ENCODE assay signal across 22 cellular contexts in the genomic region with DNA sequence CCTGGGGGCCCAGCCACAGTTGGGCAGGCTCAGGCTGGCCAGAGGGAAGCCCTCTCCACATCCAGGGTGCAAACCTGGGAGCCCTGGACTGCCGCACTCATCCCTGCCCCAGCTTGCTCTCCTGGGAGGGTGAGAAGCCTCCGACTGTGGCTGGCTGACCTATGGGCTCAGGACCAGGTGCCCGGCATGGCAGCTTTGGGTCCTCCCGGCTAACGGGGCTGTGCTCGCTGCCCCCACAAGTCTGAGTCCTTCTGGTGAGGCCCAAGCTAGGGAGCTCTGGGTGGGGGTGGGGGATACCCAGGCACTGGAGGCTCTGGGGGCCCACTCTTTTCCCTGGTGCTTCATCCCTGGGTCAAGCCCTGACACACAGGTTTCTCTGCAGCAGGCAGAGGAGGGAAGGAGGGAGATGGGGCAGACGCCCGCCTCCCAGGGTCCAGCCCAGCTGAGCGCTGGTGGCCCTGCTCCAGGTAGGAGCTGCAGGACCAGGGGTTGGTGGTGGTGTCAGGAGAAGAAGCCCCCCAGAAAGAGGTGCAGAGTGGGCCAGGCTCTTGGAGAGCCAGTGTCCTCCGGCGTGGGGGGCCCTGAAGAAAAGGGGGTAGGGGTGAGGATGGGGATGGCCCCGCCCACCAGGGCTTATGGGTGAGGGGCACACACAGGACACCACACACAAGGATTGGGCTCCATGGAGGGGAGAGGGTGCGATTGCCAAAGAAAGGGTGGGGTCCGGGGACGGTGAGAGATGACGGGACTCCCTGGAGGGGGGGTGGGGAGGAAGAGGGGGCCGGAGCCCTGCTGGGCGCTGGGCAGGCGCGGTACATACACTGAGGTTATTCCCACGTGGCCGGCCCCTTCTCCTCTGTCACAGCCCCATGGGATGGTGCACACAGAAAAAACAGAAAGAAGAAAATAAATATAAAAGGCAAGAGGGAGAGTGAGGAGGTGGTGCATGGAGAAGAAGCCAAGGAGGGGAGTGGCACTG. TPM values are rescaled to one million over a fixed set of nuclear protein-coding genes. Genes with fewer than 3 reads are reported as not detected.
A peak's percentile ranks its signal among the peaks of the same experiment; 100 is the strongest.
DNase-seq lines count a peak whose midpoint lies in the region; ATAC-seq and TF ChIP-seq lines count a peak whose summit lies in the region.
"Had no signal": no experiment of that assay in that cellular context is flagged by ENCODE, and none has a peak within 500 bp of the region (broad histone marks: within the 10 kb centered on the region; RNA-seq: fewer than 3 reads in every experiment).

No MANE protein-coding gene starts in this region.

- peaks cover 2% of the 10 kb centered on the region; the same call in 1 of the 2 replicates for H3K36me3 ChIP-seq in IMR-90 (ENCODE audit: control insufficient read depth, insufficient read depth, low read length)
- H3K36me3 ChIP-seq: brain microvascular endothelial cell had no signal

- no peaks in the 10 kb centered on the region for H4K20me1 ChIP-seq in IMR-90 (ENCODE audit: insufficient read depth, low read length)

- intact Hi-C loops in IMR-90 (cut with micrococcal nuclease): loop anchor here (5.0 kb wide), 1 partner anchor 48 kb away; no protein-coding TSS in a partner anchor

- H3K18ac ChIP-seq in IMR-90 (ENCODE audit: low read depth, low read length): no peak overlapping the region

- no peak for TF ChIP-seq POLR2A in IMR-90 (IDR thresholded peaks at IDR 0.05; ENCODE audit: low read depth, low read length)

- no peak overlapping the region for H3K4me3 ChIP-seq in IMR-90 (ENCODE audit: insufficient read depth, low read depth, low read length)

- no peak overlapping the region for H3K4ac ChIP-seq in IMR-90 (ENCODE audit: low read depth, low read length)

- WGBS in IMR-90 (ENCODE audit: extremely low coverage in 2 of 2, insufficient read length in 1 of 2), 2 experiments: 60% methylated on average over 4 of the region's 22 CpGs; no CpG with 5 or more reads in 1 of the 2 experiments

- in situ Hi-C loops in IMR-90 (cut with MboI; ENCODE audit: low sequenced_read_pairs): no loop called here

- dilution Hi-C loops in IMR-90 (cut with HindIII; ENCODE audit: low sequenced_read_pairs, unreplicated experiment): no loop called here

- H3K23ac ChIP-seq in IMR-90 (ENCODE audit: low read depth, low read length): no peak overlapping the region

- H2AFZ ChIP-seq in IMR-90 (replicated peaks; ENCODE audit: low read length, poor library complexity): peak overlapping the region; percentile 61

- H3K27me3 ChIP-seq in IMR-90 (ENCODE audit: control insufficient read depth, insufficient read depth, low read length): no peaks in the 10 kb centered on the region
- H3K27me3 ChIP-seq: brain microvascular endothelial cell had no signal

- H2BK5ac ChIP-seq in IMR-90 (ENCODE audit: low read depth, low read length, poor library complexity, severe bottlenecking): no peak overlapping the region

- no peak overlapping the region for H3K56ac ChIP-seq in IMR-90 (ENCODE audit: extremely low read depth, insufficient read depth, low read length)

- no peaks in the 10 kb centered on the region for H3K9me3 ChIP-seq in IMR-90 (ENCODE audit: control insufficient read depth, insufficient read depth, low read length)

- no peak overlapping the region for H3K4me2 ChIP-seq in IMR-90 (ENCODE audit: low read depth, low read length)

- no peaks in the 10 kb centered on the region for H3K36me3 Mint-ChIP-seq in activated T-cell treated with anti-CD3 and anti-CD28 coated beads, Interleukin-2, amount 50 U/mL, for 4 hours (ENCODE audit: insufficient read depth)
- no peaks in the 10 kb centered on the region for H3K36me3 Mint-ChIP-seq in activated T-cell treated with anti-CD3 and anti-CD28 coated beads, Interleukin-2, amount 50 U/mL, for 72 hours (ENCODE audit: insufficient read depth in 2 of 2)
- peaks cover 3% of the 10 kb centered on the region for H3K36me3 Mint-ChIP-seq in central memory CD8-positive, alpha-beta T cell (ENCODE audit: insufficient read depth)
- H3K36me3 Mint-ChIP-seq in stimulated activated effector memory CD8-positive, alpha-beta T cell treated with anti-CD3 and anti-CD28 coated beads, Interleukin-12 subunit alpha, Interleukin-12 subunit beta, amount 100 ng/mL, for 72 hours: no peaks in the 10 kb centered on the region
- H3K36me3 Mint-ChIP-seq: activated naive CD4-positive, alpha-beta T cell treated with anti-CD3 and anti-CD28 coated beads, Interleukin-2, amount 50 U/mL, for 24 hours had no signal

- H3K9ac ChIP-seq in IMR-90 (ENCODE audit: low read depth, low read length): no peak overlapping the region

- H3K27ac ChIP-seq in IMR-90 (ENCODE audit: insufficient read depth, low read length): no peak overlapping the region
- H3K27ac ChIP-seq: brain microvascular endothelial cell had no signal

- no peak overlapping the region for H4K8ac ChIP-seq in IMR-90 (ENCODE audit: low read depth in 2 of 2, low read length in 2 of 2)

- no peak overlapping the region for H3K27ac Mint-ChIP-seq in activated T-cell treated with anti-CD3 and anti-CD28 coated beads, Interleukin-2, amount 50 U/mL, for 72 hours
- no peak overlapping the region for H3K27ac Mint-ChIP-seq in central memory CD8-positive, alpha-beta T cell (ENCODE audit: low read depth)
- no peak overlapping the region for H3K27ac Mint-ChIP-seq in stimulated activated effector memory CD8-positive, alpha-beta T cell treated with anti-CD3 and anti-CD28 coated beads, Interleukin-12 subunit alpha, Interleukin-12 subunit beta, amount 100 ng/mL, for 72 hours

- TF ChIP-seq RAD21 in IMR-90 (IDR thresholded peaks at IDR 0.05; ENCODE audit: low read length): no peak

- H4K5ac ChIP-seq in IMR-90 (ENCODE audit: low read depth, low read length): no peak overlapping the region

- no peak overlapping the region for H2BK15ac ChIP-seq in IMR-90 (ENCODE audit: low read depth, low read length)

- no peaks in the 10 kb centered on the region for H3K79me1 ChIP-seq in IMR-90 (ENCODE audit: low read depth in 1 of 2, low read length in 2 of 2)

- no peak overlapping the region for H4K91ac ChIP-seq in IMR-90 (ENCODE audit: insufficient read depth, low read depth, low read length)

- H3K9me3 Mint-ChIP-seq in activated T-cell treated with anti-CD3 and anti-CD28 coated beads, Interleukin-2, amount 50 U/mL, for 4 hours: no peaks in the 10 kb centered on the region
- no peaks in the 10 kb centered on the region for H3K9me3 Mint-ChIP-seq in activated T-cell treated with anti-CD3 and anti-CD28 coated beads, Interleukin-2, amount 50 U/mL, for 72 hours
- H3K9me3 Mint-ChIP-seq in central memory CD8-positive, alpha-beta T cell: no peaks in the 10 kb centered on the region
- no peaks in the 10 kb centered on the region for H3K9me3 Mint-ChIP-seq in stimulated activated effector memory CD8-positive, alpha-beta T cell treated with anti-CD3 and anti-CD28 coated beads, Interleukin-12 subunit alpha, Interleukin-12 subunit beta, amount 100 ng/mL, for 72 hours
- H3K9me3 Mint-ChIP-seq: activated naive CD4-positive, alpha-beta T cell treated with anti-CD3 and anti-CD28 coated beads, Interleukin-2, amount 50 U/mL, for 24 hours; CD4-positive, alpha-beta memory T cell had no signal

- CTCF ChIA-PET in IMR-90 (lab: Yijun Ruan, JAX): no interaction called here

- no peaks in the 10 kb centered on the region for H3K9me1 ChIP-seq in IMR-90 (ENCODE audit: insufficient read depth, low read length)

- H2AK9ac ChIP-seq in IMR-90 (replicated peaks; ENCODE audit: low read depth, low read length, poor library complexity): no peak overlapping the region

- no peak overlapping the region for H2BK20ac ChIP-seq in IMR-90 (ENCODE audit: low read depth, low read length)

- no peak for DNase-seq in activated T-cell treated with anti-CD3 and anti-CD28 coated beads, Interleukin-2, amount 50 U/mL, for 4 hours
- no peak for DNase-seq in activated T-cell treated with anti-CD3 and anti-CD28 coated beads, Interleukin-2, amount 50 U/mL, for 72 hours
- DNase-seq in IMR-90: no peak
- DNase-seq in central memory CD8-positive, alpha-beta T cell (ENCODE audit: low spot score in 2 of 2): no peak
- DNase-seq in stimulated activated effector memory CD8-positive, alpha-beta T cell treated with anti-CD3 and anti-CD28 coated beads, Interleukin-12 subunit alpha, Interleukin-12 subunit beta, amount 100 ng/mL, for 72 hours (ENCODE audit: low spot score in 2 of 2): no peak
- no peak for DNase-seq in NCI-H1436 treated with DMSO at 0.1 percent for 48 hours (lab: John Stamatoyannopoulos, UW)
- DNase-seq in activated effector memory CD4-positive, alpha-beta T cell treated with Interleukin-2 at 50 U/mL for 16 hours: no peak
- DNase-seq: activated CD8-positive, alpha-beta memory T cell treated with anti-CD3 and anti-CD28 coated beads, Interleukin-2, amount 50 U/mL, for 48 hours; brain microvascular endothelial cell; CD4-positive, alpha-beta memory T cell; cortex of kidney; DMS79 treated with DMSO at 0.1 percent for 48 hours; erythroblast; KBM-7; NCI-H1092; NCI-H510A treated with DMSO at 0.1 percent for 48 hours; OCI-M1; stimulated activated naive CD4-positive, alpha-beta T cell treated with Interleukin-2 at 50 U/mL for 16 hours; trophoblast cell had no signal

- peaks cover 6% of the 10 kb centered on the region for H3K4me1 ChIP-seq in IMR-90 (ENCODE audit: control insufficient read depth, insufficient read depth, low read length)

- peaks cover 25% of the 10 kb centered on the region for H3K4me1 Mint-ChIP-seq in activated T-cell treated with anti-CD3 and anti-CD28 coated beads, Interleukin-2, amount 50 U/mL, for 4 hours (ENCODE audit: low read depth)
- H3K4me1 Mint-ChIP-seq in activated T-cell treated with anti-CD3 and anti-CD28 coated beads, Interleukin-2, amount 50 U/mL, for 72 hours (ENCODE audit: low read depth): peaks cover 38% of the 10 kb centered on the region
- peaks cover 20% of the 10 kb centered on the region for H3K4me1 Mint-ChIP-seq in central memory CD8-positive, alpha-beta T cell
- peaks cover 17% of the 10 kb centered on the region for H3K4me1 Mint-ChIP-seq in stimulated activated effector memory CD8-positive, alpha-beta T cell treated with anti-CD3 and anti-CD28 coated beads, Interleukin-12 subunit alpha, Interleukin-12 subunit beta, amount 100 ng/mL, for 72 hours

- ATAC-seq in activated T-cell treated with anti-CD3 and anti-CD28 coated beads, Interleukin-2, amount 50 U/mL, for 4 hours: no peak
- ATAC-seq in activated T-cell treated with anti-CD3 and anti-CD28 coated beads, Interleukin-2, amount 50 U/mL, for 72 hours (replicated peaks in 1 of 2): no peak
- ATAC-seq in IMR-90 (ENCODE audit: low read depth) (no peak), GM18868 (IDR thresholded peaks at IDR 0.05; ENCODE audit: unreplicated experiment) (no peak)
- no peak for ATAC-seq in central memory CD8-positive, alpha-beta T cell (replicated peaks; ENCODE audit: extremely low read depth, poor library complexity, severe bottlenecking)
- ATAC-seq in stimulated activated effector memory CD8-positive, alpha-beta T cell treated with anti-CD3 and anti-CD28 coated beads, Interleukin-12 subunit alpha, Interleukin-12 subunit beta, amount 100 ng/mL, for 72 hours: no peak
- ATAC-seq: activated CD4-positive, CD25-positive, alpha-beta regulatory T cell treated with anti-CD3 and anti-CD28 coated beads, Interleukin-2, amount 50 U/mL, for 24 hours had no signal

- H3K14ac ChIP-seq in IMR-90 (replicated peaks; ENCODE audit: low read depth, low read length): no peak overlapping the region

- TF ChIP-seq CTCF in IMR-90 (conservative IDR thresholded peaks at IDR 0.05; ENCODE audit: low read depth, low read length): no peak

- H3K4me3 Mint-ChIP-seq in activated T-cell treated with anti-CD3 and anti-CD28 coated beads, Interleukin-2, amount 50 U/mL, for 4 hours: peak overlapping the region; percentile 13
- H3K4me3 Mint-ChIP-seq in activated T-cell treated with anti-CD3 and anti-CD28 coated beads, Interleukin-2, amount 50 U/mL, for 72 hours: no peak overlapping the region
- H3K4me3 Mint-ChIP-seq in central memory CD8-positive, alpha-beta T cell: peak overlapping the region; percentile 88
- peak overlapping the region; percentile 56 for H3K4me3 Mint-ChIP-seq in stimulated activated effector memory CD8-positive, alpha-beta T cell treated with anti-CD3 and anti-CD28 coated beads, Interleukin-12 subunit alpha, Interleukin-12 subunit beta, amount 100 ng/mL, for 72 hours

- POLR2A ChIA-PET in IMR-90 (lab: Charles Lee; ENCODE audit: unreplicated experiment): no interaction called here

- peak overlapping the region; percentile 33 for H2AK5ac ChIP-seq in IMR-90 (ENCODE audit: low read depth, low read length)

- H3K27me3 Mint-ChIP-seq in activated T-cell treated with anti-CD3 and anti-CD28 coated beads, Interleukin-2, amount 50 U/mL, for 4 hours (ENCODE audit: low read depth): no peaks in the 10 kb centered on the region
- H3K27me3 Mint-ChIP-seq in activated T-cell treated with anti-CD3 and anti-CD28 coated beads, Interleukin-2, amount 50 U/mL, for 72 hours (ENCODE audit: low read depth): no peaks in the 10 kb centered on the region
- H3K27me3 Mint-ChIP-seq in central memory CD8-positive, alpha-beta T cell: no peaks in the 10 kb centered on the region
- H3K27me3 Mint-ChIP-seq: activated naive CD4-positive, alpha-beta T cell treated with anti-CD3 and anti-CD28 coated beads, Interleukin-2, amount 50 U/mL, for 24 hours; CD4-positive, alpha-beta memory T cell had no signal

- no TSS peak for BruUV-seq in IMR-90 (replicated peaks; lab: Mats Ljungman, UMichigan)

- no peak overlapping the region for H2BK120ac ChIP-seq in IMR-90 (ENCODE audit: low read depth, low read length)

RNA-seq across cellular contexts. Expression of a gene that starts 59.9 kb away (rescaled TPM):
- 100 to 1,000 TPM in 2 of 3 donors, 10 to 100 TPM in 1; 99.4 to 113 (median 110) TPM for total RNA-seq in activated T-cell treated with anti-CD3 and anti-CD28 coated beads, Interleukin-2, amount 50 U/mL, for 4 hours
- total RNA-seq in activated T-cell treated with anti-CD3 and anti-CD28 coated beads, Interleukin-2, amount 50 U/mL, for 72 hours: 100 to 1,000 TPM; 168 to 184 TPM
- 7.7 and 17.5 TPM in 2 replicates for total RNA-seq in IMR-90 (2012; rRNA removed)
- polyA plus RNA-seq in IMR-90 (2012; rRNA removed): 99.4 and 102 TPM in 2 replicates
- polyA plus RNA-seq in IMR-90 (2012; cell fraction: cytosol; rRNA removed): 235 and 278 TPM in 2 replicates
- polyA plus RNA-seq in IMR-90 (2012; cell fraction: nucleus; rRNA removed; ENCODE audit: low replicate concordance): 283 and 529 TPM in 2 replicates

RNA-seq across cellular contexts. Expression of a gene that starts 59.9 kb away (rescaled TPM):
- 10 to 100 TPM; 64.5 to 66.0 (median 65.4) TPM for total RNA-seq in activated T-cell treated with anti-CD3 and anti-CD28 coated beads, Interleukin-2, amount 50 U/mL, for 4 hours
- 10 to 100 TPM; 73.9 to 89.9 TPM for total RNA-seq in activated T-cell treated with anti-CD3 and anti-CD28 coated beads, Interleukin-2, amount 50 U/mL, for 72 hours
- total RNA-seq in IMR-90 (2012; rRNA removed): 64.9 and 76.7 TPM in 2 replicates
- polyA plus RNA-seq in IMR-90 (2012; rRNA removed): 77.9 and 82.0 TPM in 2 replicates
- 83.2 and 104 TPM in 2 replicates for polyA plus RNA-seq in IMR-90 (2012; cell fraction: cytosol; rRNA removed)
- polyA plus RNA-seq in IMR-90 (2012; cell fraction: nucleus; rRNA removed; ENCODE audit: low replicate concordance): 242 and 318 TPM in 2 replicates

Comparison
In these comparisons a context has a peak if more than half of its experiments do, and no peak if none do; other contexts are left out.
1. H3K4me3 Mint-ChIP-seq: peak in activated T-cell treated with anti-CD3 and anti-CD28 coated beads, Interleukin-2, amount 50 U/mL, for 4 hours (single experiment), central memory CD8-positive, alpha-beta T cell (single experiment) and stimulated activated effector memory CD8-positive, alpha-beta T cell treated with anti-CD3 and anti-CD28 coated beads, Interleukin-12 subunit alpha, Interleukin-12 subunit beta, amount 100 ng/mL, for 72 hours (single experiment); none in activated T-cell treated with anti-CD3 and anti-CD28 coated beads, Interleukin-2, amount 50 U/mL, for 72 hours (0 of 2).